Comparison of ENCODE assay signal across 19 cellular contexts in genomic region chr2:25243995-25244394, GRCh38.
"Had no signal": no experiment of that assay in that cellular context is flagged by ENCODE, and none has a peak within 500 bp of the region (broad histone marks: within the 10 kb centered on the region; RNA-seq: fewer than 3 reads in every experiment).

No MANE protein-coding gene starts in this region.

- ATAC-seq: SK-N-SH treated with all-trans-retinoic acid at 6 μM for 48 hours had no signal

- H3K9me3 ChIP-seq: MG63, SJCRH30 had no signal

- H3K27ac ChIP-seq: HL-60, SJCRH30 had no signal

- H3K4me3 ChIP-seq: MG63, SJCRH30 had no signal

- DNase-seq: KBM-7, MG63, NCI-H1092, NCI-H1105 treated with DMSO at 0.1 percent for 48 hours, NCI-H1417 treated with DMSO at 0.1 percent for 48 hours, NCI-H146, NCI-H1694 treated with DMSO at 0.1 percent for 48 hours, NCI-H1930, NCI-H2081, NCI-H2107, NCI-H2227 treated with DMSO at 0.1 percent for 48 hours, NCI-H524, NCI-H526 treated with DMSO at 0.1 percent for 48 hours, NCI-H774, RPMI8226, SHP77 treated with DMSO at 0.1 percent for 48 hours, SJCRH30 had no signal

- H3K27me3 ChIP-seq: MG63, SJCRH30 had no signal

- H3K4me1 ChIP-seq: SJCRH30 had no signal
